23 cellular contexts compared by ENCODE assay signal in genomic region chr10:119267384-119267783, GRCh38.
DNase-seq lines count a peak whose midpoint lies in the region; ATAC-seq and TF ChIP-seq lines count a peak whose summit lies in the region.
"Had no signal": no experiment of that assay in that cellular context is flagged by ENCODE, and none has a peak within 500 bp of the region (broad histone marks: within the 10 kb centered on the region; RNA-seq: fewer than 3 reads in every experiment).

No MANE protein-coding gene starts in this region.

- H3K9me3 ChIP-seq in heart left ventricle (no peaks in the 10 kb centered on the region), mesenchymal stem cell (ENCODE audit: control insufficient read depth, low read length) (no peaks in the 10 kb centered on the region), OCI-LY7 (ENCODE audit: low read length) (no peaks in the 10 kb centered on the region)
- H3K9me3 ChIP-seq: ascending aorta had no signal

- DNase-seq in heart left ventricle (no peak), Right ventricle myocardium inferior (ENCODE audit: missing footprints) (no peak), mesenchymal stem cell (no peak), OCI-LY7 (ENCODE audit: low spot score) (no peak), cerebellar cortex (ENCODE audit: low spot score) (no peak), DMS53 treated with DMSO at 0.1 percent for 48 hours (lab: John Stamatoyannopoulos, UW; ENCODE audit: unreplicated experiment) (no peak)
- DNase-seq: C1 segment of cervical spinal cord; caudate nucleus; DMS 273 treated with DMSO at 0.1 percent for 48 hours; foreskin fibroblast; MM.1S; NCI-H1436 treated with DMSO at 0.1 percent for 48 hours; NCI-H524 treated with DMSO at 0.1 percent for 48 hours; RPMI8226; stimulated activated CD4-positive, alpha-beta T cell treated with anti-CD3 and anti-CD28 coated beads, Interleukin-4, amount 100 ng/mL, for 24 hours had no signal

- H3K4me3 Mint-ChIP-seq in activated T-helper 17 cell treated with anti-CD3 and anti-CD28 coated beads, Interleukin-2, amount 50 U/mL, for 72 hours = no peak overlapping the region
- H3K4me3 Mint-ChIP-seq: activated naive CD8-positive, alpha-beta T cell; type B pancreatic cell had no signal

- no peak overlapping the region for H3K9ac ChIP-seq in mesenchymal stem cell (ENCODE audit: low read length)

- H2BK12ac ChIP-seq in mesenchymal stem cell (ENCODE audit: low read length in 2 of 2) = peak overlapping the region in 1 of 2 experiments; percentile 23

- H3K79me2 ChIP-seq in OCI-LY7 (ENCODE audit: insufficient read depth, low read depth, low read length) = no peaks in the 10 kb centered on the region

- H3K4ac ChIP-seq in mesenchymal stem cell (ENCODE audit: low read depth in 1 of 2, low read length in 2 of 2) = no peak overlapping the region

- no peak overlapping the region for H3K23ac ChIP-seq in mesenchymal stem cell (ENCODE audit: low read length in 2 of 2)

- peak overlapping the region; percentile 33 for H3K27ac Mint-ChIP-seq in activated T-helper 17 cell treated with anti-CD3 and anti-CD28 coated beads, Interleukin-2, amount 50 U/mL, for 72 hours
- H3K27ac Mint-ChIP-seq: type B pancreatic cell had no signal

- no peak overlapping the region for H3K14ac ChIP-seq in mesenchymal stem cell (ENCODE audit: low read length in 2 of 2)

- H3K27me3 Mint-ChIP-seq in activated T-helper 17 cell treated with anti-CD3 and anti-CD28 coated beads, Interleukin-2, amount 50 U/mL, for 72 hours = no peaks in the 10 kb centered on the region
- H3K27me3 Mint-ChIP-seq: activated naive CD8-positive, alpha-beta T cell; type B pancreatic cell had no signal

- H3K27ac ChIP-seq in heart left ventricle (peak overlapping the region in 7 of 12 donors; percentile 17 to 86 (median 40)), mesenchymal stem cell (ENCODE audit: low read length, poor library complexity, severe bottlenecking) (no peak overlapping the region), OCI-LY7 (ENCODE audit: low read depth, low read length, poor library complexity, severe bottlenecking) (no peak overlapping the region)
- H3K27ac ChIP-seq: hepatocyte had no signal

- H3K4me3 ChIP-seq in heart left ventricle = no peak overlapping the region
- H3K4me3 ChIP-seq in mesenchymal stem cell (ENCODE audit: insufficient read depth in 1 of 2, low read depth in 1 of 2, low read length in 2 of 2) = no peak overlapping the region
- H3K4me3 ChIP-seq in OCI-LY7 (ENCODE audit: low read depth, low read length, poor library complexity, severe bottlenecking) = no peak overlapping the region
- H3K4me3 ChIP-seq: ascending aorta, hepatocyte had no signal

- no peak for TF ChIP-seq POLR2A in heart left ventricle (IDR thresholded peaks at IDR 0.05)

- ATAC-seq in heart left ventricle = no peak
- ATAC-seq in Right ventricle myocardium inferior = no peak
- ATAC-seq in activated T-helper 17 cell treated with anti-CD3 and anti-CD28 coated beads, Interleukin-2, amount 50 U/mL, for 72 hours (replicated peaks) = no peak
- no peak for ATAC-seq in HG03095 (IDR thresholded peaks at IDR 0.05; ENCODE audit: unreplicated experiment)
- ATAC-seq: activated CD4-positive, CD25-positive, alpha-beta regulatory T cell treated with anti-CD3 and anti-CD28 coated beads, Interleukin-2, amount 50 U/mL, for 24 hours; SK-N-SH treated with all-trans-retinoic acid at 6 μM for 48 hours had no signal

- CTCF ChIA-PET in OCI-LY7 (lab: Charles Lee; ENCODE audit: unreplicated experiment) = interaction anchor here (0.6 kb wide), 1 partner anchor 21 kb away, joined by 3 read pairs; no protein-coding TSS in a partner anchor

- H3K18ac ChIP-seq in mesenchymal stem cell (ENCODE audit: low read depth in 1 of 2, low read length in 2 of 2) = peak overlapping the region in 1 of 2 experiments; percentile 44

- BruUV-seq in OCI-LY7 (replicated peaks; lab: Mats Ljungman, UMichigan) = no TSS peak

- H2BK15ac ChIP-seq in mesenchymal stem cell (ENCODE audit: low read depth, poor library complexity, severe bottlenecking) = no peak overlapping the region

- H3K4me1 Mint-ChIP-seq in activated T-helper 17 cell treated with anti-CD3 and anti-CD28 coated beads, Interleukin-2, amount 50 U/mL, for 72 hours = peaks cover 30% of the 10 kb centered on the region

- 74 to 84% (median 81%) methylated on average over 10 of the region's 10 CpGs for WGBS in heart left ventricle, 4 donors
- 88% methylated on average over 10 of the region's 10 CpGs for WGBS in mesenchymal stem cell

- H3K36me3 ChIP-seq in heart left ventricle (peaks cover 0 to 9% (median 0%) of the 10 kb centered on the region in 9 donors), mesenchymal stem cell (ENCODE audit: control insufficient read depth in 1 of 2, insufficient read depth in 2 of 2, low read depth in 1 of 2, low read length in 2 of 2) (peaks cover 0 to 3% of the 10 kb centered on the region in 2 experiments), OCI-LY7 (ENCODE audit: insufficient read depth, low read length) (no peaks in the 10 kb centered on the region)

- no peak for TF ChIP-seq CTCF in heart left ventricle (IDR thresholded peaks at IDR 0.05)
- no peak for TF ChIP-seq CTCF in OCI-LY7 (conservative IDR thresholded peaks at IDR 0.05; ENCODE audit: low read length)

- H4K8ac ChIP-seq in mesenchymal stem cell (ENCODE audit: low read length) = no peak overlapping the region

- no peaks in the 10 kb centered on the region for H3K36me3 Mint-ChIP-seq in activated T-helper 17 cell treated with anti-CD3 and anti-CD28 coated beads, Interleukin-2, amount 50 U/mL, for 72 hours (ENCODE audit: low read depth)
- H3K36me3 Mint-ChIP-seq: type B pancreatic cell had no signal

- H3K27me3 ChIP-seq in heart left ventricle (no peaks in the 10 kb centered on the region), mesenchymal stem cell (ENCODE audit: control insufficient read depth in 1 of 2, insufficient read depth in 1 of 2, low read length in 2 of 2) (no peaks in the 10 kb centered on the region)
- H3K27me3 ChIP-seq: ascending aorta, hepatocyte had no signal

- H3K4me1 ChIP-seq in heart left ventricle = peaks cover 15 to 87% (median 67%) of the 10 kb centered on the region in 12 donors
- H3K4me1 ChIP-seq in mesenchymal stem cell (ENCODE audit: control insufficient read depth, insufficient read depth, low read depth, low read length) = peaks cover 19% of the 10 kb centered on the region
- no peaks in the 10 kb centered on the region for H3K4me1 ChIP-seq in OCI-LY7 (ENCODE audit: insufficient read depth, low read length, poor library complexity, severe bottlenecking)

- no peaks in the 10 kb centered on the region for H4K20me1 ChIP-seq in OCI-LY7 (ENCODE audit: insufficient read depth, low read length)

- no peaks in the 10 kb centered on the region for H3K9me3 Mint-ChIP-seq in activated T-helper 17 cell treated with anti-CD3 and anti-CD28 coated beads, Interleukin-2, amount 50 U/mL, for 72 hours
- H3K9me3 Mint-ChIP-seq: type B pancreatic cell had no signal

- H3K4me2 ChIP-seq in mesenchymal stem cell (ENCODE audit: low read length, poor library complexity, severe bottlenecking) = no peak overlapping the region
- no peak overlapping the region for H3K4me2 ChIP-seq in OCI-LY7 (ENCODE audit: low read length)
- H3K4me2 ChIP-seq: hepatocyte had no signal

- no peak overlapping the region for H2AK5ac ChIP-seq in mesenchymal stem cell (ENCODE audit: low read length, severe bottlenecking)

- H2BK5ac ChIP-seq in mesenchymal stem cell (ENCODE audit: low read depth, low read length, poor library complexity, severe bottlenecking) = no peak overlapping the region

- peak overlapping the region; percentile 6 for H4K91ac ChIP-seq in mesenchymal stem cell (ENCODE audit: low read length)

- H2AFZ ChIP-seq in mesenchymal stem cell (ENCODE audit: low read depth, low read length) (no peak overlapping the region), OCI-LY7 (ENCODE audit: low read length) (no peak overlapping the region)
- H2AFZ ChIP-seq: hepatocyte had no signal

- intact Hi-C loops in heart left ventricle (cut with DNase I) (no loop called here), Right ventricle myocardium inferior (cut with DNase I) (no loop called here), OCI-LY7 (cut with micrococcal nuclease; ENCODE audit: unreplicated experiment) (no loop called here)

- POLR2A ChIA-PET in OCI-LY7 (lab: Charles Lee) = interaction anchor here (1.5 kb wide), 1 partner anchor 15 kb away, joined by 3 read pairs; no protein-coding TSS in a partner anchor

- no peaks in the 10 kb centered on the region for H3K9me2 ChIP-seq in OCI-LY7 (ENCODE audit: insufficient read depth, low read length)

- H3K79me1 ChIP-seq in mesenchymal stem cell (replicated peaks; ENCODE audit: low read length, poor library complexity, severe bottlenecking) = peaks cover 17% of the 10 kb centered on the region

- H2BK120ac ChIP-seq in mesenchymal stem cell (ENCODE audit: low read depth, low read length) = no peak overlapping the region

Comparison
In these comparisons a context has a peak if more than half of its experiments do, and no peak if none do; other contexts are left out.
1. H3K27ac ChIP-seq: peak in heart left ventricle (7 of 12); none in mesenchymal stem cell (single experiment) and OCI-LY7 (single experiment).